3 cellular contexts compared by ENCODE assay signal in the genomic region with DNA sequence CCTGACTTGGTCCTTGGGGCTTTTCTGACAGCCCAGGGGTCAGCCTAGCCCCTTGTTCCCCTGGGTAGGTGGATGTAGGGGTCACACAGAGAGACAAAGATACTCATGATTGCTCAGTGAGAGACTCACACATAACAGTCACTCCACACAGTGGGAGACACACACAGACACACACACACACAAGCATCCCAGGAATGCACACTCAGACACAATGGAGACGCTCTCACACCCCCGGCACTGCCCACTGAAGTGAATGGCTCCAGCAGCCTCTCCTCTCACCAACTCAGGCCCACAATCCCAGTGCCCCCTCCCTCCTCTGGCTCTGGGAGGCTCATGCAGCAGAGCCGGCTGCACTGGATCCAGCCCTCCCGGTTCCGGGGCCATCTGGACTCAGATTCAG. TPM values are rescaled to one million over a fixed set of nuclear protein-coding genes. Genes with fewer than 3 reads are reported as not detected.
"Had no signal": no experiment of that assay in that cellular context is flagged by ENCODE, and none has a peak within 500 bp of the region (broad histone marks: within the 10 kb centered on the region; RNA-seq: fewer than 3 reads in every experiment).

No MANE protein-coding gene starts in this region.

RNA-seq across cellular contexts. Expression of gene GRAPL, which starts 17.0 kb away (rescaled TPM):
- total RNA-seq: mammary epithelial cell, smooth muscle cell had no signal
- polyA plus RNA-seq: keratinocyte, mammary epithelial cell, smooth muscle cell had no signal
